ENCODE assay signal across 17 cellular contexts in genomic region chr17:78797691-78798585, GRCh38. TPM values are rescaled to one million over a fixed set of nuclear protein-coding genes. Genes with fewer than 3 reads are reported as not detected.
DNase-seq lines count a peak whose midpoint lies in the region; ATAC-seq lines count a peak whose summit lies in the region.
"Had no signal": no experiment of that assay in that cellular context is flagged by ENCODE, and none has a peak within 500 bp of the region (broad histone marks: within the 10 kb centered on the region; RNA-seq: fewer than 3 reads in every experiment).

No MANE protein-coding gene starts in this region.

- intact Hi-C loops in CD4-positive, alpha-beta memory T cell (cut with micrococcal nuclease) = loop anchor here (2.0 kb wide), 1 partner anchor 301 kb away; no protein-coding TSS in a partner anchor
- intact Hi-C loops in naive thymus-derived CD4-positive, alpha-beta T cell (cut with micrococcal nuclease) = loop anchor here (2.0 to 5.0 kb wide), 3 partner anchors 21 to 351 kb away; no protein-coding TSS in a partner anchor

- H3K4me3 Mint-ChIP-seq in CD4-positive, alpha-beta memory T cell = peak overlapping the region in 4 of 8 donors; percentile 13 to 74 (median 38)
- peak overlapping the region in 3 of 10 donors; percentile 7 to 53 (median 20) for H3K4me3 Mint-ChIP-seq in naive thymus-derived CD4-positive, alpha-beta T cell

- H3K27me3 ChIP-seq in BLaER1 treated with 17β-estradiol and CSF1 and Interleukin-3, amounts not matched to agents 10 nM and 100 nM = no peaks in the 10 kb centered on the region
- H3K27me3 ChIP-seq in CD4-positive, alpha-beta memory T cell (ENCODE audit: insufficient read depth, low read length) = no peaks in the 10 kb centered on the region
- H3K27me3 ChIP-seq in naive thymus-derived CD4-positive, alpha-beta T cell (ENCODE audit: control insufficient read depth in 2 of 2, insufficient read depth in 2 of 2, low read length in 2 of 2) = no peaks in the 10 kb centered on the region
- H3K27me3 ChIP-seq: adrenal gland, BE2C, colonic mucosa, esophagus muscularis mucosa, heart left ventricle had no signal

- H4K20me1 ChIP-seq in BLaER1 treated with 17β-estradiol and CSF1 and Interleukin-3, amounts not matched to agents 10 nM and 100 nM = peaks cover 13 to 88% (median 36%) of the 10 kb centered on the region in 11 experiments; a peak in 18 of 22 replicates

- H3K36me3 ChIP-seq in BLaER1 treated with 17β-estradiol and CSF1 and Interleukin-3, amounts not matched to agents 10 nM and 100 nM = peaks cover 86 to 97% (median 92%) of the 10 kb centered on the region in 11 experiments
- peaks cover 73% of the 10 kb centered on the region for H3K36me3 ChIP-seq in CD4-positive, alpha-beta memory T cell (ENCODE audit: insufficient read depth, low read length)
- peaks cover 15 to 82% (median 26%) of the 10 kb centered on the region in 3 experiments for H3K36me3 ChIP-seq in naive thymus-derived CD4-positive, alpha-beta T cell (ENCODE audit: control insufficient read depth in 2 of 3, insufficient read depth in 3 of 3, low read length in 3 of 3)

- H3K4me1 ChIP-seq in BLaER1 treated with 17β-estradiol and CSF1 and Interleukin-3, amounts not matched to agents 10 nM and 100 nM = peaks cover 84 to 95% (median 90%) of the 10 kb centered on the region in 10 experiments
- peaks cover 27% of the 10 kb centered on the region for H3K4me1 ChIP-seq in CD4-positive, alpha-beta memory T cell (ENCODE audit: insufficient read depth, low read length)
- H3K4me1 ChIP-seq in naive thymus-derived CD4-positive, alpha-beta T cell (ENCODE audit: control insufficient read depth in 2 of 2, insufficient read depth in 2 of 2, low read length in 2 of 2) = peaks cover 0 to 18% of the 10 kb centered on the region in 2 donors
- H3K4me1 ChIP-seq: adrenal gland, BE2C, colonic mucosa had no signal

- H3K4me3 ChIP-seq in BLaER1 treated with 17β-estradiol and CSF1 and Interleukin-3, amounts not matched to agents 10 nM and 100 nM = no peak overlapping the region
- H3K4me3 ChIP-seq in CD4-positive, alpha-beta memory T cell (ENCODE audit: low read length in 2 of 2) = no peak overlapping the region
- H3K4me3 ChIP-seq in naive thymus-derived CD4-positive, alpha-beta T cell (ENCODE audit: low read length) = no peak overlapping the region
- H3K4me3 ChIP-seq: adrenal gland, colonic mucosa, esophagus muscularis mucosa, heart left ventricle, SK-N-MC had no signal

- peak in 1 of 5 donors; percentile 45 for DNase-seq in CD4-positive, alpha-beta memory T cell
- DNase-seq in naive thymus-derived CD4-positive, alpha-beta T cell = no peak
- DNase-seq in RPMI8226 = no peak
- no peak for DNase-seq in effector CD8-positive, alpha-beta T cell (lab: John Stamatoyannopoulos, UW)
- no peak for DNase-seq in NCI-H2081 (lab: John Stamatoyannopoulos, UW)
- DNase-seq: adrenal gland, BE2C, colonic mucosa, heart left ventricle, islet precursor cell, NCI-H1417 treated with DMSO at 0.1 percent for 48 hours, small intestine had no signal

- no peaks in the 10 kb centered on the region for H3K27me3 Mint-ChIP-seq in CD4-positive, alpha-beta memory T cell
- no peaks in the 10 kb centered on the region for H3K27me3 Mint-ChIP-seq in naive thymus-derived CD4-positive, alpha-beta T cell

- peaks cover 71 to 86% of the 10 kb centered on the region in 2 donors for H3K36me3 Mint-ChIP-seq in CD4-positive, alpha-beta memory T cell
- H3K36me3 Mint-ChIP-seq in naive thymus-derived CD4-positive, alpha-beta T cell = peaks cover 13 to 66% (median 31%) of the 10 kb centered on the region in 5 donors

- H3K9me3 Mint-ChIP-seq in CD4-positive, alpha-beta memory T cell = peaks cover 0 to 7% (median 0%) of the 10 kb centered on the region in 8 donors
- H3K9me3 Mint-ChIP-seq in naive thymus-derived CD4-positive, alpha-beta T cell = no peaks in the 10 kb centered on the region

- CTCF ChIA-PET in CD4-positive, alpha-beta memory T cell (lab: Charles Lee; ENCODE audit: partially characterized antibody) = interaction anchor here (0.7 to 5.5 kb wide), 10 partner anchors 8 to 101 kb away, joined by 3 to 37 read pairs (median 7); no protein-coding TSS in a partner anchor
- CTCF ChIA-PET in naive thymus-derived CD4-positive, alpha-beta T cell (lab: Charles Lee) = interaction anchor here (0.7 to 2.3 kb wide), 7 partner anchors 8 to 300 kb away, joined by 3 to 15 read pairs (median 3); no protein-coding TSS in a partner anchor

- H3K27ac Mint-ChIP-seq in CD4-positive, alpha-beta memory T cell = peak overlapping the region; percentile 75 to 94 (median 87)
- H3K27ac Mint-ChIP-seq in naive thymus-derived CD4-positive, alpha-beta T cell = peak overlapping the region in 8 of 9 donors; percentile 41 to 95 (median 61)

- peak overlapping the region in 10 of 11 experiments; percentile 25 to 66 (median 46); a peak in 13 of 22 replicates for H3K9ac ChIP-seq in BLaER1 treated with 17β-estradiol and CSF1 and Interleukin-3, amounts not matched to agents 10 nM and 100 nM

- peaks cover 44 to 78% (median 59%) of the 10 kb centered on the region in 4 donors for H3K4me1 Mint-ChIP-seq in CD4-positive, alpha-beta memory T cell
- H3K4me1 Mint-ChIP-seq in naive thymus-derived CD4-positive, alpha-beta T cell = peaks cover 33 to 78% (median 61%) of the 10 kb centered on the region in 7 donors

- no peak for ATAC-seq in naive thymus-derived CD4-positive, alpha-beta T cell
- ATAC-seq in HG03196 (IDR thresholded peaks at IDR 0.05; ENCODE audit: unreplicated experiment) = no peak

- H3K9me3 ChIP-seq in BLaER1 treated with 17β-estradiol and CSF1 and Interleukin-3, amounts not matched to agents 10 nM and 100 nM (replicated peaks in 1 of 11) = no peaks in the 10 kb centered on the region
- no peaks in the 10 kb centered on the region for H3K9me3 ChIP-seq in CD4-positive, alpha-beta memory T cell (ENCODE audit: control insufficient read depth in 1 of 2, low read length in 2 of 2)
- H3K9me3 ChIP-seq in naive thymus-derived CD4-positive, alpha-beta T cell (ENCODE audit: control insufficient read depth in 2 of 3, low read length in 3 of 3) = no peaks in the 10 kb centered on the region
- H3K9me3 ChIP-seq: adrenal gland, BE2C, colonic mucosa, esophagus muscularis mucosa, heart left ventricle had no signal

- H3K27ac ChIP-seq in BLaER1 treated with 17β-estradiol and CSF1 and Interleukin-3, amounts not matched to agents 10 nM and 100 nM = peak overlapping the region in 7 of 11 experiments; percentile 28 to 73 (median 67); a peak in 13 of 22 replicates
- H3K27ac ChIP-seq in CD4-positive, alpha-beta memory T cell (ENCODE audit: low read depth, low read length) = no peak overlapping the region
- peak overlapping the region; percentile 82 for H3K27ac ChIP-seq in angular gyrus (ENCODE audit: low read depth, low read length)
- no peak overlapping the region for H3K27ac ChIP-seq in naive thymus-derived CD4-positive, alpha-beta T cell (ENCODE audit: low read depth, low read length)
- H3K27ac ChIP-seq: adrenal gland, colonic mucosa, esophagus muscularis mucosa, heart left ventricle had no signal

- POLR2A ChIA-PET in CD4-positive, alpha-beta memory T cell (lab: Charles Lee; ENCODE audit: partially characterized antibody) = interaction anchor here (1.0 to 8.0 kb wide), 4 partner anchors 14 to 41 kb away, joined by 3 to 53 read pairs (median 8); partner anchors contain the start of gene CYTH1
- POLR2A ChIA-PET in naive thymus-derived CD4-positive, alpha-beta T cell (lab: Charles Lee) = interaction anchor here (0.8 to 2.2 kb wide), 9 partner anchors 8 to 107 kb away, joined by 3 to 10 read pairs (median 4); no protein-coding TSS in a partner anchor

- H3K4me2 ChIP-seq in BLaER1 treated with 17β-estradiol and CSF1 and Interleukin-3, amounts not matched to agents 10 nM and 100 nM = peak overlapping the region; percentile 71 to 86 (median 81)

RNA-seq across cellular contexts. Expression of gene CYTH1, which starts 15.9 kb away (rescaled TPM):
- 100 to 1,000 TPM; 380 to 390 TPM for total RNA-seq in CD4-positive, alpha-beta memory T cell
- 100 to 1,000 TPM; 271 to 370 TPM for polyA plus RNA-seq in CD4-positive, alpha-beta memory T cell
- total RNA-seq in naive thymus-derived CD4-positive, alpha-beta T cell = 100 to 1,000 TPM; 297 to 452 (median 420) TPM
- 100 to 1,000 TPM; 314 to 395 TPM for polyA plus RNA-seq in naive thymus-derived CD4-positive, alpha-beta T cell

RNA-seq across cellular contexts. Expression of gene USP36, which starts 42.7 kb away (rescaled TPM):
- total RNA-seq in CD4-positive, alpha-beta memory T cell = 100 to 1,000 TPM; 181 to 183 TPM
- polyA plus RNA-seq in CD4-positive, alpha-beta memory T cell = 10 to 100 TPM; 35.4 to 55.1 TPM
- 100 to 1,000 TPM; 107 to 414 (median 154) TPM for total RNA-seq in naive thymus-derived CD4-positive, alpha-beta T cell
- polyA plus RNA-seq in naive thymus-derived CD4-positive, alpha-beta T cell = 10 to 100 TPM; 37.4 to 46.9 TPM

Comparison
In these comparisons a context has a peak if more than half of its experiments do, and no peak if none do; other contexts are left out.
1. H3K27ac ChIP-seq: peak in BLaER1 treated with 17β-estradiol and CSF1 and Interleukin-3, amounts not matched to agents 10 nM and 100 nM (7 of 11) and angular gyrus (single experiment); none in CD4-positive, alpha-beta memory T cell (single experiment) and naive thymus-derived CD4-positive, alpha-beta T cell (single experiment).